In the genomic region with DNA sequence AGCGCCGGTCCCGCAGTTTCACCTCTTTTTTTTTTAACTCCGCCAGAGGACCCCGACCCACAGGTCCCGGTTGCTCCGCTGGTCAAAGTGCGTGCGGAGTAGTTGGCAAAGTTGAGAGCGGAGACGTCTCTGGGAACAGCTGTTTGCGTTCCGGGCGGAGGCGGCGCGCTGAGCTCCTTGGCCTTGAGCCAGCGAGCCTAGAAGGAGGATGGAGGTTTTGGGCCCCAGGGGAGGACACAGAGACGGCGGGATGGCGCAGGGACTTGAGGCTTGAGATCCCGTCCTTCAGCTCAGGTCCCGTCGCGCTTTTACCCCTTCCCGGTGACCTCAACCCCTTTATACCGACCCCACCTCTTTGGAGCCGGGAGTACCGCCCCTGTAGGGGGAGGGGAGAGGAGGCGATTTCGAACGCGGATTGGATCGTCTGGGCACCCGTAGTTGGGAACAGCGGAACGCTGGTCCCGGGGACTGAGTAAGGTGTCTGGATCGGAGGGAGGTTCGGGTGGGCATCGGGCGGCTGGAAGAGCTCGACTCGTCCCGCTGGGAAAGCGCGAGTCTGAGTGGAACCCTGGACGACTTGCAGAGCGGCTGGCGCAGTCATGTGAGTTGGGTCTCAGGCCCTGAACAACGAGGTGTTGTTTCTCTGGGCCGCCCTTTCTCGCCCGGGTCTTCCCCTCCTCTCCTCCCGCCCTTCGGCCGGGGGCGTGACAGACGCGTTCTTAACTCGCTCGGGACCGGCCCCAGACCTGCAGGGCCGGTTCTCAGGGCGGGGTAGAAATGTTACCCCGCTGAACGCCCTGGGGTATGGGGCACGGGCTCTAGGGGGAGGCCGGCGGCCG, we compare ENCODE assay signal across 1 cellular context.
TF ChIP-seq lines count a peak whose summit lies in the region.

A gene with protein sequence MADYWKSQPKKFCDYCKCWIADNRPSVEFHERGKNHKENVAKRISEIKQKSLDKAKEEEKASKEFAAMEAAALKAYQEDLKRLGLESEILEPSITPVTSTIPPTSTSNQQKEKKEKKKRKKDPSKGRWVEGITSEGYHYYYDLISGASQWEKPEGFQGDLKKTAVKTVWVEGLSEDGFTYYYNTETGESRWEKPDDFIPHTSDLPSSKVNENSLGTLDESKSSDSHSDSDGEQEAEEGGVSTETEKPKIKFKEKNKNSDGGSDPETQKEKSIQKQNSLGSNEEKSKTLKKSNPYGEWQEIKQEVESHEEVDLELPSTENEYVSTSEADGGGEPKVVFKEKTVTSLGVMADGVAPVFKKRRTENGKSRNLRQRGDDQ (plus strand): TSS at position 435 of the 839 bp plus-strand sequence. CDS start 165 bp downstream, at position 600.

TF ChIP-seq in HepG2, 621 proteins besides CTCF, POLR2A, EP300 and RAD21 (continued from another document and continues in another):
- TF ChIP-seq, protein P1, sequence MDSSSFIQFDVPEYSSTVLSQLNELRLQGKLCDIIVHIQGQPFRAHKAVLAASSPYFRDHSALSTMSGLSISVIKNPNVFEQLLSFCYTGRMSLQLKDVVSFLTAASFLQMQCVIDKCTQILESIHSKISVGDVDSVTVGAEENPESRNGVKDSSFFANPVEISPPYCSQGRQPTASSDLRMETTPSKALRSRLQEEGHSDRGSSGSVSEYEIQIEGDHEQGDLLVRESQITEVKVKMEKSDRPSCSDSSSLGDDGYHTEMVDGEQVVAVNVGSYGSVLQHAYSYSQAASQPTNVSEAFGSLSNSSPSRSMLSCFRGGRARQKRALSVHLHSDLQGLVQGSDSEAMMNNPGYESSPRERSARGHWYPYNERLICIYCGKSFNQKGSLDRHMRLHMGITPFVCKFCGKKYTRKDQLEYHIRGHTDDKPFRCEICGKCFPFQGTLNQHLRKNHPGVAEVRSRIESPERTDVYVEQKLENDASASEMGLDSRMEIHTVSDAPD (CRISPR knock-in tag; IDR thresholded peaks at IDR 0.05) = no peak; the same call in none of the 2 replicates
- TF ChIP-seq ZNF589 (CRISPR knock-in tag; conservative IDR thresholded peaks at IDR 0.05) (peak; percentile 94), FOXJ3 (CRISPR knock-in tag; IDR thresholded peaks at IDR 0.05; ENCODE audit: borderline replicate concordance) (peak; percentile 40; the same call in 1 of the 2 replicates), GATAD1 (CRISPR knock-in tag; IDR thresholded peaks at IDR 0.05) (peak; percentile 90), DNMT1 (CRISPR knock-in tag; IDR thresholded peaks at IDR 0.05) (no peak), TOE1 (CRISPR knock-in tag; IDR thresholded peaks at IDR 0.05) (no peak), ZNF563 (CRISPR knock-in tag; IDR thresholded peaks at IDR 0.05) (no peak; the same call in 1 of the 2 replicates), ZSCAN29 (CRISPR knock-in tag; conservative IDR thresholded peaks at IDR 0.05) (peak; percentile 82; the same call in 1 of the 2 replicates), SPEN (CRISPR knock-in tag; IDR thresholded peaks at IDR 0.05; ENCODE audit: low read depth) (peak; percentile 90), HOXA3 (CRISPR knock-in tag; IDR thresholded peaks at IDR 0.05) (peak; percentile 76), ELF4 (CRISPR knock-in tag; IDR thresholded peaks at IDR 0.05; ENCODE audit: borderline replicate concordance) (peak; percentile 64; the same call in 1 of the 2 replicates), ZNF839 (CRISPR knock-in tag; IDR thresholded peaks at IDR 0.05; ENCODE audit: borderline replicate concordance) (no peak), ZNF44 (CRISPR knock-in tag; IDR thresholded peaks at IDR 0.05) (no peak), MBD4 (IDR thresholded peaks at IDR 0.05; ENCODE audit: borderline replicate concordance, low read length) (no peak), CEBPG (CRISPR knock-in tag; IDR thresholded peaks at IDR 0.05) (peak; percentile 35; the same call in 1 of the 2 replicates), TCF7 (IDR thresholded peaks at IDR 0.05; ENCODE audit: low read depth) (no peak), ZNF530 (CRISPR knock-in tag; IDR thresholded peaks at IDR 0.05; ENCODE audit: low read depth) (0 out of 2 replicates have a peak, but pooled peaks have one; percentile 38), JUND (CRISPR knock-in tag; IDR thresholded peaks at IDR 0.05) (no peak), KDM1A (CRISPR knock-in tag; IDR thresholded peaks at IDR 0.05) (no peak), HNF4G (IDR thresholded peaks at IDR 0.05; ENCODE audit: borderline replicate concordance, low read depth, low read length) (peak; percentile 38; the same call in 1 of the 2 replicates), HNF4G (CRISPR knock-in tag; IDR thresholded peaks at IDR 0.05; ENCODE audit: borderline replicate concordance, low read depth) (no peak), ZFYVE20 (CRISPR knock-in tag; IDR thresholded peaks at IDR 0.05; ENCODE audit: borderline replicate concordance, low read depth) (no peak), SP4 (CRISPR knock-in tag; IDR thresholded peaks at IDR 0.05) (peak; percentile 87), AKAP8 (CRISPR knock-in tag; IDR thresholded peaks at IDR 0.05) (peak; percentile 17; the same call in 1 of the 2 replicates), MAFF (IDR thresholded peaks at IDR 0.05; ENCODE audit: low read depth, low read length) (0 out of 2 replicates have a peak, but pooled peaks have one; percentile 0), MIER3 (CRISPR knock-in tag; IDR thresholded peaks at IDR 0.05; ENCODE audit: borderline replicate concordance) (no peak; the same call in 1 of the 2 replicates), ZFP36L2 (CRISPR knock-in tag; IDR thresholded peaks at IDR 0.05) (no peak), HDAC1 (CRISPR knock-in tag; IDR thresholded peaks at IDR 0.05) (peak; percentile 87), MYC (CRISPR knock-in tag; IDR thresholded peaks at IDR 0.05; ENCODE audit: borderline replicate concordance) (peak; percentile 76), ZNF468 (CRISPR knock-in tag; IDR thresholded peaks at IDR 0.05) (peak; percentile 74; the same call in 1 of the 2 replicates), ZSCAN20 (CRISPR knock-in tag; IDR thresholded peaks at IDR 0.05; ENCODE audit: borderline replicate concordance) (no peak), SOX13 (IDR thresholded peaks at IDR 0.05) (no peak), SOX13 (CRISPR knock-in tag; conservative IDR thresholded peaks at IDR 0.05 in 1 of 2, IDR thresholded peaks at IDR 0.05 in 1 of 2) (peak in 1 of 2 experiments; percentile 38; a peak in 2 of 4 replicates), MTA1 (CRISPR knock-in tag; IDR thresholded peaks at IDR 0.05; ENCODE audit: borderline replicate concordance) (0 out of 2 replicates have a peak, but pooled peaks have one; percentile 41), HNRNPL (IDR thresholded peaks at IDR 0.05; ENCODE audit: low read depth, low read length) (peak; percentile 19; the same call in 1 of the 2 replicates), CEBPB (IDR thresholded peaks at IDR 0.05; ENCODE audit: borderline replicate concordance, low read depth, low read length) (no peak), EEA1 (CRISPR knock-in tag; IDR thresholded peaks at IDR 0.05; ENCODE audit: borderline replicate concordance) (no peak), NFE2L1 (CRISPR knock-in tag; IDR thresholded peaks at IDR 0.05; ENCODE audit: borderline replicate concordance) (no peak), ZNF746 (CRISPR knock-in tag; IDR thresholded peaks at IDR 0.05) (no peak; the same call in 1 of the 2 replicates), ZNF629 (CRISPR knock-in tag; conservative IDR thresholded peaks at IDR 0.05) (no peak; the same call in 1 of the 2 replicates), TBL1XR1 (IDR thresholded peaks at IDR 0.05; ENCODE audit: borderline replicate concordance, low read length, partially characterized antibody) (peak; percentile 16), ZNF567 (CRISPR knock-in tag; IDR thresholded peaks at IDR 0.05; ENCODE audit: borderline replicate concordance) (no peak), PHF5A (CRISPR knock-in tag; IDR thresholded peaks at IDR 0.05; ENCODE audit: low read depth, unreplicated experiment) (peak; percentile 88), NFKBIZ (CRISPR knock-in tag; IDR thresholded peaks at IDR 0.05) (no peak; the same call in 1 of the 2 replicates)
- TF ChIP-seq, protein P2, sequence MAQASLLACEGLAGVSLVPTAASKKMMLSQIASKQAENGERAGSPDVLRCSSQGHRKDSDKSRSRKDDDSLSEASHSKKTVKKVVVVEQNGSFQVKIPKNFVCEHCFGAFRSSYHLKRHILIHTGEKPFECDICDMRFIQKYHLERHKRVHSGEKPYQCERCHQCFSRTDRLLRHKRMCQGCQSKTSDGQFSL (CRISPR knock-in tag; IDR thresholded peaks at IDR 0.05) = peak; percentile 76; the same call in 1 of the 2 replicates
- TF ChIP-seq, protein P3, sequence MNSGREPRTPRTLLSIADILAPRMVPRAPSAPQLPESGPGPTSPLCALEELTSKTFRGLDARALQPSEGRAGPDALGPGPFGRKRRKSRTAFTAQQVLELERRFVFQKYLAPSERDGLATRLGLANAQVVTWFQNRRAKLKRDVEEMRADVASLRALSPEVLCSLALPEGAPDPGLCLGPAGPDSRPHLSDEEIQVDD (CRISPR knock-in tag; IDR thresholded peaks at IDR 0.05; ENCODE audit: borderline replicate concordance) = 0 out of 2 replicates have a peak, but pooled peaks have one; percentile 12
- TF ChIP-seq, protein P4, sequence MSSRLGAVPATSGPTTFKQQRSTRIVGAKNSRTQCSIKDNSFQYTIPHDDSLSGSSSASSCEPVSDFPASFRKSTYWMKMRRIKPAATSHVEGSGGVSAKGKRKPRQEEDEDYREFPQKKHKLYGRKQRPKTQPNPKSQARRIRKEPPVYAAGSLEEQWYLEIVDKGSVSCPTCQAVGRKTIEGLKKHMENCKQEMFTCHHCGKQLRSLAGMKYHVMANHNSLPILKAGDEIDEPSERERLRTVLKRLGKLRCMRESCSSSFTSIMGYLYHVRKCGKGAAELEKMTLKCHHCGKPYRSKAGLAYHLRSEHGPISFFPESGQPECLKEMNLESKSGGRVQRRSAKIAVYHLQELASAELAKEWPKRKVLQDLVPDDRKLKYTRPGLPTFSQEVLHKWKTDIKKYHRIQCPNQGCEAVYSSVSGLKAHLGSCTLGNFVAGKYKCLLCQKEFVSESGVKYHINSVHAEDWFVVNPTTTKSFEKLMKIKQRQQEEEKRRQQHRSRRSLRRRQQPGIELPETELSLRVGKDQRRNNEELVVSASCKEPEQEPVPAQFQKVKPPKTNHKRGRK (CRISPR knock-in tag; IDR thresholded peaks at IDR 0.05) = no peak; the same call in 1 of the 2 replicates
- TF ChIP-seq, protein P5, sequence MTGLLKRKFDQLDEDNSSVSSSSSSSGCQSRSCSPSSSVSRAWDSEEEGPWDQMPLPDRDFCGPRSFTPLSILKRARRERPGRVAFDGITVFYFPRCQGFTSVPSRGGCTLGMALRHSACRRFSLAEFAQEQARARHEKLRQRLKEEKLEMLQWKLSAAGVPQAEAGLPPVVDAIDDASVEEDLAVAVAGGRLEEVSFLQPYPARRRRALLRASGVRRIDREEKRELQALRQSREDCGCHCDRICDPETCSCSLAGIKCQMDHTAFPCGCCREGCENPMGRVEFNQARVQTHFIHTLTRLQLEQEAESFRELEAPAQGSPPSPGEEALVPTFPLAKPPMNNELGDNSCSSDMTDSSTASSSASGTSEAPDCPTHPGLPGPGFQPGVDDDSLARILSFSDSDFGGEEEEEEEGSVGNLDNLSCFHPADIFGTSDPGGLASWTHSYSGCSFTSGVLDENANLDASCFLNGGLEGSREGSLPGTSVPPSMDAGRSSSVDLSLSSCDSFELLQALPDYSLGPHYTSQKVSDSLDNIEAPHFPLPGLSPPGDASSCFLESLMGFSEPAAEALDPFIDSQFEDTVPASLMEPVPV (CRISPR knock-in tag; IDR thresholded peaks at IDR 0.05) = no peak
- TF ChIP-seq, protein P6, sequence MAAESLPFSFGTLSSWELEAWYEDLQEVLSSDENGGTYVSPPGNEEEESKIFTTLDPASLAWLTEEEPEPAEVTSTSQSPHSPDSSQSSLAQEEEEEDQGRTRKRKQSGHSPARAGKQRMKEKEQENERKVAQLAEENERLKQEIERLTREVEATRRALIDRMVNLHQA (CRISPR knock-in tag; IDR thresholded peaks at IDR 0.05) = no peak
- TF ChIP-seq, protein P7, sequence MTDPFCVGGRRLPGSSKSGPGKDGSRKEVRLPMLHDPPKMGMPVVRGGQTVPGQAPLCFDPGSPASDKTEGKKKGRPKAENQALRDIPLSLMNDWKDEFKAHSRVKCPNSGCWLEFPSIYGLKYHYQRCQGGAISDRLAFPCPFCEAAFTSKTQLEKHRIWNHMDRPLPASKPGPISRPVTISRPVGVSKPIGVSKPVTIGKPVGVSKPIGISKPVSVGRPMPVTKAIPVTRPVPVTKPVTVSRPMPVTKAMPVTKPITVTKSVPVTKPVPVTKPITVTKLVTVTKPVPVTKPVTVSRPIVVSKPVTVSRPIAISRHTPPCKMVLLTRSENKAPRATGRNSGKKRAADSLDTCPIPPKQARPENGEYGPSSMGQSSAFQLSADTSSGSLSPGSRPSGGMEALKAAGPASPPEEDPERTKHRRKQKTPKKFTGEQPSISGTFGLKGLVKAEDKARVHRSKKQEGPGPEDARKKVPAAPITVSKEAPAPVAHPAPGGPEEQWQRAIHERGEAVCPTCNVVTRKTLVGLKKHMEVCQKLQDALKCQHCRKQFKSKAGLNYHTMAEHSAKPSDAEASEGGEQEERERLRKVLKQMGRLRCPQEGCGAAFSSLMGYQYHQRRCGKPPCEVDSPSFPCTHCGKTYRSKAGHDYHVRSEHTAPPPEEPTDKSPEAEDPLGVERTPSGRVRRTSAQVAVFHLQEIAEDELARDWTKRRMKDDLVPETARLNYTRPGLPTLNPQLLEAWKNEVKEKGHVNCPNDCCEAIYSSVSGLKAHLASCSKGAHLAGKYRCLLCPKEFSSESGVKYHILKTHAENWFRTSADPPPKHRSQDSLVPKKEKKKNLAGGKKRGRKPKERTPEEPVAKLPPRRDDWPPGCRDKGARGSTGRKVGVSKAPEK (CRISPR knock-in tag; IDR thresholded peaks at IDR 0.05; ENCODE audit: borderline replicate concordance) = no peak
- TF ChIP-seq, protein P8, sequence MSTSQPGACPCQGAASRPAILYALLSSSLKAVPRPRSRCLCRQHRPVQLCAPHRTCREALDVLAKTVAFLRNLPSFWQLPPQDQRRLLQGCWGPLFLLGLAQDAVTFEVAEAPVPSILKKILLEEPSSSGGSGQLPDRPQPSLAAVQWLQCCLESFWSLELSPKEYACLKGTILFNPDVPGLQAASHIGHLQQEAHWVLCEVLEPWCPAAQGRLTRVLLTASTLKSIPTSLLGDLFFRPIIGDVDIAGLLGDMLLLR (CRISPR knock-in tag; IDR thresholded peaks at IDR 0.05) = no peak
- TF ChIP-seq, protein P9, sequence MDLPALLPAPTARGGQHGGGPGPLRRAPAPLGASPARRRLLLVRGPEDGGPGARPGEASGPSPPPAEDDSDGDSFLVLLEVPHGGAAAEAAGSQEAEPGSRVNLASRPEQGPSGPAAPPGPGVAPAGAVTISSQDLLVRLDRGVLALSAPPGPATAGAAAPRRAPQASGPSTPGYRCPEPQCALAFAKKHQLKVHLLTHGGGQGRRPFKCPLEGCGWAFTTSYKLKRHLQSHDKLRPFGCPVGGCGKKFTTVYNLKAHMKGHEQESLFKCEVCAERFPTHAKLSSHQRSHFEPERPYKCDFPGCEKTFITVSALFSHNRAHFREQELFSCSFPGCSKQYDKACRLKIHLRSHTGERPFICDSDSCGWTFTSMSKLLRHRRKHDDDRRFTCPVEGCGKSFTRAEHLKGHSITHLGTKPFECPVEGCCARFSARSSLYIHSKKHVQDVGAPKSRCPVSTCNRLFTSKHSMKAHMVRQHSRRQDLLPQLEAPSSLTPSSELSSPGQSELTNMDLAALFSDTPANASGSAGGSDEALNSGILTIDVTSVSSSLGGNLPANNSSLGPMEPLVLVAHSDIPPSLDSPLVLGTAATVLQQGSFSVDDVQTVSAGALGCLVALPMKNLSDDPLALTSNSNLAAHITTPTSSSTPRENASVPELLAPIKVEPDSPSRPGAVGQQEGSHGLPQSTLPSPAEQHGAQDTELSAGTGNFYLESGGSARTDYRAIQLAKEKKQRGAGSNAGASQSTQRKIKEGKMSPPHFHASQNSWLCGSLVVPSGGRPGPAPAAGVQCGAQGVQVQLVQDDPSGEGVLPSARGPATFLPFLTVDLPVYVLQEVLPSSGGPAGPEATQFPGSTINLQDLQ (CRISPR knock-in tag; IDR thresholded peaks at IDR 0.05) = peak; percentile 86
